ENCODE assay signal across 2 cellular contexts in the genomic region with DNA sequence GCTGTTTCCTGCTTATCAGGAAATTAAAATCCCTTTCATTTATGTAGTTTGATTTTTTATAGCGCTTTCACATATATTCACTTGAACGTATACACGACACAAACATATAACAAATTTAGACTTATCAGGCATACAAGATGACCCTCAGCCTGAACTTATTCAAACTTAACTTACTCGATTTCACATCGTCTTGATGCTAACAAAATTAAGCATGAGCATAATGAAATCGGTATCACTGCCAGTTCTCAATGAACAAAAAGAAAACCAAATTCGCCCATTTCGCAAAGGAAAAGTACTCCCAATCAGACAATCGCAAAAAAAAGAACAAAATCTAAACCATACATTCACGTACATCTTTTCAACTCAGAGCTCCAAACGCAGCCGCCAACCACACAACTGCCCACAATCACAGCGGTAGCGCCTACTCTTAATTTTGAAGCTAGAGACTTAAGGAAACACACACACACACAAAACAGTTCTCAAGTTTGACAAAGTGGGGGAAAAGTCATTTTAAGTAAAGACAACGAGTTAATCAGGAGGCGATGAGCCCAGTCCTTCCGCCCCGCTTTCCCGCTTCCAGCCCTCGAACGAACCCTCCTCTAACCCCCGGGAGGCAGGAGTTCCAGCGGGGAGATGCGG.
TF ChIP-seq lines count a peak whose summit lies in the region.

No MANE protein-coding gene starts in this region.

TF ChIP-seq in H1, 55 proteins besides CTCF, POLR2A, EP300 and RAD21:
- TF ChIP-seq SIN3A (conservative IDR thresholded peaks at IDR 0.05 in 1 of 2, IDR thresholded peaks at IDR 0.05 in 1 of 2; ENCODE audit: low read depth in 1 of 2, low read length in 2 of 2) (0 out of 4 replicates have a peak, but pooled peaks of 1 of the 2 experiments have one; percentile 18), GTF2F1 (IDR thresholded peaks at IDR 0.05; ENCODE audit: borderline replicate concordance, low read depth, low read length) (no peak)

TF ChIP-seq in neural cell, 6 proteins besides CTCF, POLR2A, EP300 and RAD21:
- TF ChIP-seq, protein P1, sequence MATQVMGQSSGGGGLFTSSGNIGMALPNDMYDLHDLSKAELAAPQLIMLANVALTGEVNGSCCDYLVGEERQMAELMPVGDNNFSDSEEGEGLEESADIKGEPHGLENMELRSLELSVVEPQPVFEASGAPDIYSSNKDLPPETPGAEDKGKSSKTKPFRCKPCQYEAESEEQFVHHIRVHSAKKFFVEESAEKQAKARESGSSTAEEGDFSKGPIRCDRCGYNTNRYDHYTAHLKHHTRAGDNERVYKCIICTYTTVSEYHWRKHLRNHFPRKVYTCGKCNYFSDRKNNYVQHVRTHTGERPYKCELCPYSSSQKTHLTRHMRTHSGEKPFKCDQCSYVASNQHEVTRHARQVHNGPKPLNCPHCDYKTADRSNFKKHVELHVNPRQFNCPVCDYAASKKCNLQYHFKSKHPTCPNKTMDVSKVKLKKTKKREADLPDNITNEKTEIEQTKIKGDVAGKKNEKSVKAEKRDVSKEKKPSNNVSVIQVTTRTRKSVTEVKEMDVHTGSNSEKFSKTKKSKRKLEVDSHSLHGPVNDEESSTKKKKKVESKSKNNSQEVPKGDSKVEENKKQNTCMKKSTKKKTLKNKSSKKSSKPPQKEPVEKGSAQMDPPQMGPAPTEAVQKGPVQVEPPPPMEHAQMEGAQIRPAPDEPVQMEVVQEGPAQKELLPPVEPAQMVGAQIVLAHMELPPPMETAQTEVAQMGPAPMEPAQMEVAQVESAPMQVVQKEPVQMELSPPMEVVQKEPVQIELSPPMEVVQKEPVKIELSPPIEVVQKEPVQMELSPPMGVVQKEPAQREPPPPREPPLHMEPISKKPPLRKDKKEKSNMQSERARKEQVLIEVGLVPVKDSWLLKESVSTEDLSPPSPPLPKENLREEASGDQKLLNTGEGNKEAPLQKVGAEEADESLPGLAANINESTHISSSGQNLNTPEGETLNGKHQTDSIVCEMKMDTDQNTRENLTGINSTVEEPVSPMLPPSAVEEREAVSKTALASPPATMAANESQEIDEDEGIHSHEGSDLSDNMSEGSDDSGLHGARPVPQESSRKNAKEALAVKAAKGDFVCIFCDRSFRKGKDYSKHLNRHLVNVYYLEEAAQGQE (IDR thresholded peaks at IDR 0.05; ENCODE audit: borderline replicate concordance), result no peak
- TF ChIP-seq TAF1 (IDR thresholded peaks at IDR 0.05; ENCODE audit: low read depth) (no peak), MXI1 (conservative IDR thresholded peaks at IDR 0.05; ENCODE audit: poor library complexity, severe bottlenecking) (no peak), SMC3 (conservative IDR thresholded peaks at IDR 0.05; ENCODE audit: poor library complexity) (no peak), EZH2 (IDR thresholded peaks at IDR 0.05; ENCODE audit: borderline replicate concordance, insufficient read depth, low read length, poor library complexity, severe bottlenecking) (no peak), POLR2AphosphoS5 (IDR thresholded peaks at IDR 0.05) (no peak)
TF ChIP-seq in neural cell: peak in this region for 0.
